Comparison of ENCODE assay signal across 14 cellular contexts in the genomic region with DNA sequence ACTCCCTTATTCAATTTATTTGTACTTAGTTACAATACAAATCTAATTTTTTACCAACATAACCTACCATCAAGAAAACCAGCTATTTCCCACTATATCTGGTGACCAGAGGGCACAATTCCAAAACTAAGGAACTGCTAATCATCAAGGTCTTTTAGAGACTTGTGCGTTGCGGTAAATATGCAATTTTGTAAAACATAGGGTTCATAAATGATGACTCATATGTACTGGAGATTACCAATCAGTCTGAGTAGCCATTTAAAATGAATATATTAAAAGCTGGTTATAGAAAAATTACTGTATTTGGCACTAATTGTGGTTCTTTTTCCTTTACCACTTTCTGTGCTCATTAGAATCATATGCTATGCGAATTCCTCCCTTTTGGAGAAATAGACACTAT.
"Had no signal": no experiment of that assay in that cellular context is flagged by ENCODE, and none has a peak within 500 bp of the region (broad histone marks: within the 10 kb centered on the region; RNA-seq: fewer than 3 reads in every experiment).

No MANE protein-coding gene starts in this region.

- H3K4me3 Mint-ChIP-seq: activated naive CD8-positive, alpha-beta T cell treated with anti-CD3 and anti-CD28 coated beads, Interleukin-2, amount 50 U/mL, for 24 hours; activated T-helper 1 cell treated with anti-CD3 and anti-CD28 coated beads, Interleukin-12 subunit alpha, Interleukin-12 subunit beta, Interleukin-2, Interleukin-4 antibody, amounts not matched to agents 30 ng/mL and 10 ng/mL and 1 ng/mL, durations not matched to agents 14 hours and 24 hours and 36 hours; stimulated activated memory B cell treated with anti-CD40 and anti-IgM and Interleukin-4, amounts not matched to agents 10 μg/mL and 1 μg/mL and 100 μg/mL, for 72 hours had no signal

- H3K4me3 ChIP-seq: ascending aorta, cardiac muscle cell, colonic mucosa, lung had no signal

- H3K36me3 ChIP-seq: ascending aorta, cardiac muscle cell, colonic mucosa had no signal

- H3K4me1 ChIP-seq: ascending aorta, colonic mucosa, parathyroid adenoma had no signal

- H3K4me1 Mint-ChIP-seq: activated naive CD8-positive, alpha-beta T cell treated with anti-CD3 and anti-CD28 coated beads, Interleukin-2, amount 50 U/mL, for 24 hours; stimulated activated memory B cell treated with anti-CD40 and anti-IgM and Interleukin-4, amounts not matched to agents 10 μg/mL and 1 μg/mL and 100 μg/mL, for 72 hours had no signal

- H3K27ac Mint-ChIP-seq: activated naive CD8-positive, alpha-beta T cell treated with anti-CD3 and anti-CD28 coated beads, Interleukin-2, amount 50 U/mL, for 24 hours; activated T-helper 1 cell treated with anti-CD3 and anti-CD28 coated beads, Interleukin-12 subunit alpha, Interleukin-12 subunit beta, Interleukin-2, Interleukin-4 antibody, amounts not matched to agents 30 ng/mL and 10 ng/mL and 1 ng/mL, durations not matched to agents 14 hours and 24 hours and 36 hours; stimulated activated memory B cell treated with anti-CD40 and anti-IgM and Interleukin-4, amounts not matched to agents 10 μg/mL and 1 μg/mL and 100 μg/mL, for 72 hours had no signal

- DNase-seq: activated CD4-positive, alpha-beta T cell treated with anti-CD3 and anti-CD28 coated beads, Interleukin-2, amount 50 U/mL, for 1 hour; activated CD8-positive, alpha-beta memory T cell treated with anti-CD3 and anti-CD28 coated beads for 24 hours; activated naive CD8-positive, alpha-beta T cell treated with anti-CD3 and anti-CD28 coated beads, Interleukin-2, amount 50 U/mL, for 24 hours; colonic mucosa; effector CD4-positive, alpha-beta T cell; islet precursor cell; midbrain; stimulated activated CD4-positive, alpha-beta T cell treated with anti-CD3 and anti-CD28 coated beads, Interleukin-2, amount 100 ng/mL, for 48 hours had no signal

- ATAC-seq: activated naive CD8-positive, alpha-beta T cell treated with anti-CD3 and anti-CD28 coated beads, Interleukin-2, amount 50 U/mL, for 24 hours; stimulated activated memory B cell treated with anti-CD40 and anti-IgM and Interleukin-4, amounts not matched to agents 10 μg/mL and 1 μg/mL and 100 μg/mL, for 72 hours had no signal

- H3K27me3 Mint-ChIP-seq: activated naive CD8-positive, alpha-beta T cell treated with anti-CD3 and anti-CD28 coated beads, Interleukin-2, amount 50 U/mL, for 24 hours; stimulated activated memory B cell treated with anti-CD40 and anti-IgM and Interleukin-4, amounts not matched to agents 10 μg/mL and 1 μg/mL and 100 μg/mL, for 72 hours had no signal

- H3K9me3 Mint-ChIP-seq: activated T-helper 1 cell treated with anti-CD3 and anti-CD28 coated beads, Interleukin-12 subunit alpha, Interleukin-12 subunit beta, Interleukin-2, Interleukin-4 antibody, amounts not matched to agents 30 ng/mL and 10 ng/mL and 1 ng/mL, durations not matched to agents 14 hours and 24 hours and 36 hours had no signal

- H3K36me3 Mint-ChIP-seq: stimulated activated memory B cell treated with anti-CD40 and anti-IgM and Interleukin-4, amounts not matched to agents 10 μg/mL and 1 μg/mL and 100 μg/mL, for 72 hours had no signal

- H3K9me3 ChIP-seq: ascending aorta, colonic mucosa had no signal

- H3K27me3 ChIP-seq: ascending aorta, cardiac muscle cell, colonic mucosa had no signal
